In the genomic region with DNA sequence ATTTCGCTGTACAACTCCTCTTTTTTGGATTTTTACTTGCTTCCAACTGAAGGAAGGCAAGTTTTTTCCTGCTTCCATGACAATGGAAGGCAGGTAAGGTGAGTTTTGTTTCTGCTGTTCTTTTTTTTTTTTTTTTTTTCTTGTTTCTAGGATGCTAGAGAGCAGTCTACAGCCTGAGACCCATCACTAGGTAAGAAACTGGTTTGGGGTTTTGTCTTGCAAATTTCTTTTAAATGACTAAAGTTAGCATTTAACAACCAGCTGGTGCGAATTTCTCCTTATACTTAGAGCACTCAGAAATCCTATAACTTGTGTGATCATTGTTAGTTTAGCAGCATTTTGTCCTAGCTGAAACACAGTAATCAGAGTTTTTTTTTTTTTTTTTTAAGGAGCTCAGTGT, we compare ENCODE assay signal across 29 cellular contexts.
"Had no signal": no experiment of that assay in that cellular context is flagged by ENCODE, and none has a peak within 500 bp of the region (broad histone marks: within the 10 kb centered on the region; RNA-seq: fewer than 3 reads in every experiment).

No MANE protein-coding gene starts in this region.

- H3K36me3 Mint-ChIP-seq: naive thymus-derived CD8-positive, alpha-beta T cell had no signal

- H3K4me3 Mint-ChIP-seq: naive thymus-derived CD8-positive, alpha-beta T cell; nephron progenitor cell; stimulated activated naive CD8-positive, alpha-beta T cell treated with anti-CD3 and anti-CD28 coated beads, Interleukin-15, amount 100 ng/mL, for 72 hours had no signal

- H3K27me3 Mint-ChIP-seq: stimulated activated naive CD8-positive, alpha-beta T cell treated with anti-CD3 and anti-CD28 coated beads, Interleukin-15, amount 100 ng/mL, for 72 hours had no signal

- H3K4me1 ChIP-seq: esophagus squamous epithelium, left lung, prostate gland, right atrium auricular region, suprapubic skin, transverse colon, upper lobe of right lung, uterus had no signal

- DNase-seq: dermis blood vessel endothelial cell; effector memory CD4-positive, alpha-beta T cell; erythroblast; esophagus squamous epithelium; foreskin melanocyte; glutamatergic neuron; hypothalamus; left cardiac atrium; left lung; mammary epithelial cell; naive thymus-derived CD8-positive, alpha-beta T cell; nephron progenitor cell; nucleus accumbens; stimulated activated CD4-positive, alpha-beta T cell treated with anti-CD3 and anti-CD28 coated beads, Interleukin-12 subunit alpha, Interleukin-12 subunit beta, amount 100 ng/mL, for 4 hours; stimulated activated CD4-positive, alpha-beta T cell treated with anti-CD3 and anti-CD28 coated beads, Interleukin-1b, Interleukin-23, amount 100 ng/mL, for 48 hours; stimulated activated CD4-positive, alpha-beta T cell treated with anti-CD3 and anti-CD28 coated beads, Interleukin-4, amount 100 ng/mL, for 1 hour; stimulated activated CD8-positive, alpha-beta memory T cell treated with anti-CD3 and anti-CD28 coated beads, Interleukin-4, amount 100 ng/mL, for 48 hours; stimulated activated naive CD4-positive, alpha-beta T cell; stimulated activated naive CD8-positive, alpha-beta T cell treated with anti-CD3 and anti-CD28 coated beads, Interleukin-15, amount 100 ng/mL, for 72 hours; transverse colon; upper lobe of right lung; uterus had no signal

- H3K4me2 ChIP-seq: smooth muscle cell had no signal

- H3K9me3 ChIP-seq: esophagus squamous epithelium, left lung, prostate gland, right atrium auricular region, suprapubic skin, transverse colon, upper lobe of right lung, uterus had no signal

- H3K4me1 Mint-ChIP-seq: naive thymus-derived CD8-positive, alpha-beta T cell; stimulated activated naive CD8-positive, alpha-beta T cell treated with anti-CD3 and anti-CD28 coated beads, Interleukin-15, amount 100 ng/mL, for 72 hours had no signal

- ATAC-seq: left cardiac atrium; left lung; naive thymus-derived CD8-positive, alpha-beta T cell; sciatic nerve; stimulated activated naive CD8-positive, alpha-beta T cell treated with anti-CD3 and anti-CD28 coated beads, Interleukin-15, amount 100 ng/mL, for 72 hours; upper lobe of right lung had no signal

- FAIRE-seq: islet of Langerhans had no signal

- H3K36me3 ChIP-seq: esophagus squamous epithelium, left lung, prostate gland, right atrium auricular region, suprapubic skin, transverse colon, upper lobe of right lung, uterus had no signal

- H3K9me3 Mint-ChIP-seq: stimulated activated naive CD8-positive, alpha-beta T cell treated with anti-CD3 and anti-CD28 coated beads, Interleukin-15, amount 100 ng/mL, for 72 hours had no signal

- H3K27me3 ChIP-seq: esophagus squamous epithelium, left lung, right atrium auricular region, suprapubic skin, transverse colon, upper lobe of right lung, uterus had no signal

- H3K27ac ChIP-seq: coronary artery, esophagus squamous epithelium, left lung, prostate gland, right atrium auricular region, suprapubic skin, transverse colon, upper lobe of right lung, uterus had no signal

- H3K4me3 ChIP-seq: coronary artery, esophagus squamous epithelium, left lung, prostate gland, right atrium auricular region, smooth muscle cell, suprapubic skin, transverse colon, upper lobe of right lung, uterus had no signal

- H3K27ac Mint-ChIP-seq: naive thymus-derived CD8-positive, alpha-beta T cell; nephron progenitor cell; stimulated activated naive CD8-positive, alpha-beta T cell treated with anti-CD3 and anti-CD28 coated beads, Interleukin-15, amount 100 ng/mL, for 72 hours had no signal
